9 cellular contexts compared by ENCODE assay signal in genomic region chr11:68889948-68890446, GRCh38. TPM values are rescaled to one million over a fixed set of nuclear protein-coding genes. Genes with fewer than 3 reads are reported as not detected.
DNase-seq lines count a peak whose midpoint lies in the region; ATAC-seq and TF ChIP-seq lines count a peak whose summit lies in the region.
"Had no signal": no experiment of that assay in that cellular context is flagged by ENCODE, and none has a peak within 500 bp of the region (broad histone marks: within the 10 kb centered on the region; RNA-seq: fewer than 3 reads in every experiment).

No MANE protein-coding gene starts in this region.

- intact Hi-C loops in left cardiac atrium (cut with DNase I), result no loop called here

- no peaks in the 10 kb centered on the region for H3K27me3 Mint-ChIP-seq in activated naive CD4-positive, alpha-beta T cell treated with anti-CD3 and anti-CD28 coated beads, Interleukin-2, amount 10 ng/mL, durations not matched to agents 7 days and 5 days

- H3K36me3 ChIP-seq in WERI-Rb-1, result peaks cover 46% of the 10 kb centered on the region

- peaks cover 27% of the 10 kb centered on the region for H3K36me3 Mint-ChIP-seq in activated naive CD4-positive, alpha-beta T cell treated with anti-CD3 and anti-CD28 coated beads, Interleukin-2, amount 10 ng/mL, durations not matched to agents 7 days and 5 days

- H3K27ac ChIP-seq in WERI-Rb-1 (no peak overlapping the region), skin epidermis (peak overlapping the region in 15 of 21 experiments; percentile 23 to 82 (median 63))

- TF ChIP-seq CTCF in GM12864 (IDR thresholded peaks at IDR 0.05; ENCODE audit: low read depth, low read length, missing control alignments), result peak; percentile 18
- TF ChIP-seq CTCF in WERI-Rb-1 (IDR thresholded peaks at IDR 0.05; ENCODE audit: low read depth, low read length), result peak; percentile 61

- no peak overlapping the region for H3K27ac Mint-ChIP-seq in activated naive CD4-positive, alpha-beta T cell treated with anti-CD3 and anti-CD28 coated beads, Interleukin-2, amount 10 ng/mL, durations not matched to agents 7 days and 5 days

- ATAC-seq in left cardiac atrium, result peak; percentile 55 to 67

- H3K9me3 ChIP-seq in WERI-Rb-1 (ENCODE audit: severe bottlenecking), result no peaks in the 10 kb centered on the region
- H3K9me3 ChIP-seq: HAP-1 had no signal

- no peak for DNase-seq in GM12864 (ENCODE audit: low read depth)
- peak; percentile 31 for DNase-seq in WERI-Rb-1
- peak; percentile 73 for DNase-seq in left cardiac atrium
- DNase-seq in glomerular visceral epithelial cell (ENCODE audit: extremely low spot score), result no peak
- no peak for DNase-seq in T-helper 2 cell
- no peak for DNase-seq in NCI-H1930 (lab: John Stamatoyannopoulos, UW)
- DNase-seq in activated naive CD4-positive, alpha-beta T cell treated with anti-CD3 and anti-CD28 coated beads, Interleukin-2, amount 10 ng/mL, durations not matched to agents 7 days and 5 days, result no peak

- H3K9me3 Mint-ChIP-seq in activated naive CD4-positive, alpha-beta T cell treated with anti-CD3 and anti-CD28 coated beads, Interleukin-2, amount 10 ng/mL, durations not matched to agents 7 days and 5 days, result no peaks in the 10 kb centered on the region

- H3K4me3 Mint-ChIP-seq in activated naive CD4-positive, alpha-beta T cell treated with anti-CD3 and anti-CD28 coated beads, Interleukin-2, amount 10 ng/mL, durations not matched to agents 7 days and 5 days, result no peak overlapping the region

- CTCF ChIA-PET in activated naive CD4-positive, alpha-beta T cell treated with anti-CD3 and anti-CD28 coated beads, Interleukin-2, amount 10 ng/mL, durations not matched to agents 7 days and 5 days (lab: Charles Lee), result interaction anchor here (0.8 kb wide), 1 partner anchor 37 kb away, joined by 3 read pairs; no protein-coding TSS in a partner anchor

- no peak overlapping the region for H3K4me3 ChIP-seq in GM12864 (ENCODE audit: low read depth, low read length)
- H3K4me3 ChIP-seq in WERI-Rb-1 (ENCODE audit: low read depth, low read length), result no peak overlapping the region
- no peak overlapping the region for H3K4me3 ChIP-seq in skin epidermis
- H3K4me3 ChIP-seq: HAP-1 had no signal

- H3K4me1 Mint-ChIP-seq in activated naive CD4-positive, alpha-beta T cell treated with anti-CD3 and anti-CD28 coated beads, Interleukin-2, amount 10 ng/mL, durations not matched to agents 7 days and 5 days, result no peaks in the 10 kb centered on the region

- H3K27me3 ChIP-seq in WERI-Rb-1 (ENCODE audit: insufficient read depth, low read depth, severe bottlenecking), result no peaks in the 10 kb centered on the region

RNA-seq across cellular contexts. Expression of gene MRPL21, which starts 13.6 kb away (rescaled TPM):
- total RNA-seq in left cardiac atrium, result 10 to 100 TPM; 76.0 to 89.7 TPM

RNA-seq across cellular contexts. Expression of gene IGHMBP2, which starts 13.7 kb away (rescaled TPM):
- total RNA-seq in left cardiac atrium, result 1 to 10 TPM; 8.2 to 9.0 TPM

RNA-seq across cellular contexts. Expression of gene CPT1A, which starts 48.3 kb away (rescaled TPM):
- total RNA-seq in left cardiac atrium, result 10 to 100 TPM; 56.6 to 63.5 TPM

Comparison
In these comparisons a context has a peak if more than half of its experiments do, and no peak if none do; other contexts are left out.
1. DNase-seq: peak in WERI-Rb-1 (single experiment) and left cardiac atrium (single experiment); none in GM12864 (single experiment), glomerular visceral epithelial cell (single experiment), T-helper 2 cell (0 of 5), NCI-H1930 (0 of 2) and activated naive CD4-positive, alpha-beta T cell treated with anti-CD3 and anti-CD28 coated beads, Interleukin-2, amount 10 ng/mL, durations not matched to agents 7 days and 5 days (single experiment).